8 cellular contexts compared by ENCODE assay signal in the genomic region with DNA sequence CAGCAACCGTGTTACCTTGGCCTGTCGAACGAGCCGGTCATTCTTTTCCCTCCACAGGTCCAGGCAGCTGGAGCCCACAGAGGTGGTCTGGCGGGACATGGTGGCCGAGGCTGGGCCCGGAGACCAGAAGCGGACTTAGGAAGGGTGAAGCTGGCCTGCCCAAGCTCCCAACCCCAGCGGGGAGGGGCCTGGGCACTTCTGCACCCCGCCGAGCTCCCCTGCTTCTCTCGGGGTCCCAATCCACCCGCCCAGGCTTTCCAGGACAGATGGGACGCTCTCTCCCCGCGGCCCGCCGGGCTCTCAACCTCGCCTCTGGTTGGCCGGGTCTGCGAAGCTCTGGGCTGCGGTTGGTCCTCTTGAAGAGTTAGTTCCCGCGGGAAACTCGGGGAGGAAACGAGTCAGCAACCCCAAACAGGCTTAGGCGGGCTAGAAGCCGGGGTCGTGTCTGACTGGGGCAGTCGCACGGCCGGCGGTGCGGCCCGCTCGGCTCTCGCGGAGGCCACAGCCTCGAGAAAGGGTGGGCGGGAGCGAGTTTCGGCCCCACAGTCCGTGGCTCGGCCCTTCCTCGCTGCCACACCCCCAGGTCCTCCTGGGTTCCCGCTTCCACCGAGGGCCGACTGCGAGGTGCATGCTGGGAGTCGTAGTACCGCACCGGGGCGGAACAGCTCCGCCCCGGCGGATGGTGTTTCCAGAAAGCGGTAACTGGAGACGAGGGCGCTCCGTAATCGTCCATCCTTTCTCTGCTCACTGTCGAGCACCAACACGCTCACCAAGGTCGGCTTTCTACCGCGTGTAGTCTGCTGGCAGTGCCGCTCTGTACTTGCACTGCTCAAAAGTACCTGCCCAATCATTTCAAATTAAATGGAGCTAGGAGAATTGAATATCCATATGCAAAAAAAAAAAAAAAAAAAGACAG. TPM values are rescaled to one million over a fixed set of nuclear protein-coding genes. Genes with fewer than 3 reads are reported as not detected.
DNase-seq lines count a peak whose midpoint lies in the region; ATAC-seq and TF ChIP-seq lines count a peak whose summit lies in the region.

Gene FANCG (minus strand): TSS at position 517 of the 916 bp plus-strand sequence. CDS start 418 bp downstream, at position 99.

- H3K9ac ChIP-seq in SU-DHL-6 (ENCODE audit: low read length) (peak within 1 kb of the TSS; percentile 80), parathyroid adenoma (peak within 1 kb of the TSS; percentile 4)

- WGBS in tibial nerve, 2 donors = 0 to 1% methylated on average over 42 to 55 of the region's 67 CpGs

- H2AFZ ChIP-seq in SU-DHL-6 (ENCODE audit: low read depth, low read length, severe bottlenecking) (peak within 1 kb of the TSS; percentile 94), parathyroid adenoma (peak within 1 kb of the TSS; percentile 79)

- H3K4me1 ChIP-seq in cardiac muscle cell (ENCODE audit: low read depth) (peaks cover 7% of the 10 kb centered on the region), parathyroid adenoma (peaks cover 2% of the 10 kb centered on the region), tibial nerve (peaks cover 0 to 23% (median 11%) of the 10 kb centered on the region in 4 donors)

- TF ChIP-seq EP300 in tibial nerve (IDR thresholded peaks at IDR 0.05) = peak; percentile 37 to 84

- H3K4me3 ChIP-seq in SU-DHL-6 (ENCODE audit: insufficient read depth, low read length, poor library complexity, severe bottlenecking) = peak within 1 kb of the TSS; percentile 78
- H3K4me3 ChIP-seq in cardiac muscle cell = peak within 1 kb of the TSS; percentile 82
- peak within 1 kb of the TSS; percentile 86 for H3K4me3 ChIP-seq in parathyroid adenoma (ENCODE audit: low read depth, low read length)
- H3K4me3 ChIP-seq in tibial nerve = peak within 1 kb of the TSS; percentile 62 to 93 (median 76)

- TF ChIP-seq CTCF in GM10266 (IDR thresholded peaks at IDR 0.05; ENCODE audit: control insufficient read depth, insufficient read depth, low read depth, missing control alignments) (no peak), SU-DHL-6 (IDR thresholded peaks at IDR 0.05; ENCODE audit: insufficient read depth, low read length, poor library complexity, severe bottlenecking) (no peak), cardiac muscle cell (IDR thresholded peaks at IDR 0.05; ENCODE audit: low read depth, low read length) (no peak), parathyroid adenoma (IDR thresholded peaks at IDR 0.05) (no peak), tibial nerve (IDR thresholded peaks at IDR 0.05) (no peak)

- 0 out of 2 replicates have a peak, but pooled peaks cover 6% of the 10 kb centered on the region for H3F3A ChIP-seq in SU-DHL-6 (ENCODE audit: insufficient read depth)

- H3K9me2 ChIP-seq in SU-DHL-6 (replicated peaks; ENCODE audit: insufficient read depth, low read length) = no peaks in the 10 kb centered on the region

- no peaks in the 10 kb centered on the region for H4K20me1 ChIP-seq in SU-DHL-6 (ENCODE audit: low read depth, low read length)

- H3K79me2 ChIP-seq in SU-DHL-6 (ENCODE audit: insufficient read depth, low read length) (peaks cover 23% of the 10 kb centered on the region), parathyroid adenoma (no peaks in the 10 kb centered on the region)

- H3K36me3 ChIP-seq in SU-DHL-6 (ENCODE audit: low read length) (no peaks in the 10 kb centered on the region), cardiac muscle cell (no peaks in the 10 kb centered on the region), parathyroid adenoma (ENCODE audit: control insufficient read depth, insufficient read depth, low read length) (no peaks in the 10 kb centered on the region), tibial nerve (peaks cover 0 to 25% (median 0%) of the 10 kb centered on the region in 3 donors)

- ATAC-seq in HG02610 (IDR thresholded peaks at IDR 0.05; ENCODE audit: unreplicated experiment) = peak; percentile 85

- H3K4me2 ChIP-seq in SU-DHL-6 (ENCODE audit: low read depth, low read length, poor library complexity, severe bottlenecking) = peak within 1 kb of the TSS; percentile 91
- H3K4me2 ChIP-seq in parathyroid adenoma (ENCODE audit: low read length) = peak within 1 kb of the TSS; percentile 89

- TF ChIP-seq POLR2A in tibial nerve (IDR thresholded peaks at IDR 0.05) = peak in 1 of 2 donors; percentile 47

- DNase-seq in GM10266 (ENCODE audit: extremely low spot score) (peak; percentile 89), NCI-H1105 (lab: John Stamatoyannopoulos, UW) (peak; percentile 88), cardiac muscle cell (ENCODE audit: low read depth in 1 of 2, low spot score in 1 of 2) (peak; percentile 94), tibial nerve (ENCODE audit: low spot score in 2 of 2) (peak; percentile 69 to 79)
- peak; percentile 65 for DNase-seq in activated naive CD8-positive, alpha-beta T cell treated with anti-CD3 and anti-CD28 coated beads, Interleukin-2, amount 50 U/mL, for 16 hours (ENCODE audit: low read depth, low spot score)

- no peaks in the 10 kb centered on the region for H3K27me3 ChIP-seq in SU-DHL-6 (ENCODE audit: low read length)
- no peaks in the 10 kb centered on the region for H3K27me3 ChIP-seq in cardiac muscle cell
- H3K27me3 ChIP-seq in parathyroid adenoma (ENCODE audit: control insufficient read depth, insufficient read depth, low read length) = no peaks in the 10 kb centered on the region
- no peaks in the 10 kb centered on the region for H3K27me3 ChIP-seq in tibial nerve

- no peaks in the 10 kb centered on the region for H3K9me3 ChIP-seq in SU-DHL-6 (ENCODE audit: insufficient read depth, low read length)
- H3K9me3 ChIP-seq in cardiac muscle cell (ENCODE audit: low read depth) = no peaks in the 10 kb centered on the region
- H3K9me3 ChIP-seq in parathyroid adenoma (ENCODE audit: control insufficient read depth, low read length) = no peaks in the 10 kb centered on the region
- no peaks in the 10 kb centered on the region for H3K9me3 ChIP-seq in tibial nerve

- H3K27ac ChIP-seq in SU-DHL-6 (ENCODE audit: low read depth, low read length) (peak within 1 kb of the TSS; percentile 81), cardiac muscle cell (peak within 1 kb of the TSS; percentile 41), parathyroid adenoma (peak within 1 kb of the TSS; percentile 47), tibial nerve (peak within 1 kb of the TSS; percentile 61 to 89 (median 70))

RNA-seq across cellular contexts. Expression of gene FANCG, which starts in this region (rescaled TPM):
- total RNA-seq in cardiac muscle cell = 22.8 and 32.8 TPM in 2 replicates
- polyA plus RNA-seq in cardiac muscle cell = 31.7 and 46.5 TPM in 2 replicates
- 10 to 100 TPM; 14.4 to 30.8 (median 20.8) TPM for total RNA-seq in tibial nerve

Comparison
In these comparisons a context has a peak if more than half of its experiments do, and no peak if none do; other contexts are left out.
1. Peak in every context shown above with its lines: DNase-seq, ATAC-seq, H3K4me3 ChIP-seq and H3K27ac ChIP-seq.